ENCODE assay signal across 31 cellular contexts in genomic region chr2:37907480-37908070, GRCh38.
"Had no signal": no experiment of that assay in that cellular context is flagged by ENCODE, and none has a peak within 500 bp of the region (broad histone marks: within the 10 kb centered on the region; RNA-seq: fewer than 3 reads in every experiment).

No MANE protein-coding gene starts in this region.

- H3K27ac ChIP-seq: ascending aorta, gastroesophageal sphincter, left ventricle myocardium inferior, pancreas, psoas muscle, testis, transverse colon, WERI-Rb-1 had no signal

- H3K4me3 ChIP-seq: ascending aorta, gastroesophageal sphincter, left ventricle myocardium inferior, pancreas, psoas muscle, testis, transverse colon had no signal

- H3K4me3 Mint-ChIP-seq: activated CD4-positive, alpha-beta memory T cell treated with anti-CD3 and anti-CD28 coated beads for 36 hours; activated naive CD4-positive, alpha-beta T cell treated with anti-CD3 and anti-CD28 coated beads for 36 hours; activated naive CD8-positive, alpha-beta T cell treated with anti-CD3 and anti-CD28 coated beads for 36 hours; activated T-helper 1 cell treated with anti-CD3 and anti-CD28 coated beads, Interleukin-12 subunit alpha, Interleukin-12 subunit beta, Interleukin-2, Interleukin-4 antibody, amounts not matched to agents 30 ng/mL and 10 ng/mL and 1 ng/mL, durations not matched to agents 14 hours and 24 hours and 36 hours; effector memory CD8-positive, alpha-beta T cell; mesothelial cell of epicardium; naive thymus-derived CD4-positive, alpha-beta T cell; neural crest cell; T-helper 17 cell had no signal

- H3K36me3 Mint-ChIP-seq: activated CD4-positive, alpha-beta memory T cell treated with anti-CD3 and anti-CD28 coated beads for 36 hours; activated naive CD8-positive, alpha-beta T cell treated with anti-CD3 and anti-CD28 coated beads for 36 hours; mesothelial cell of epicardium had no signal

- H3K9me3 ChIP-seq: ascending aorta, gastroesophageal sphincter, left ventricle myocardium inferior, pancreas, psoas muscle, testis, transverse colon had no signal

- H3K4me1 ChIP-seq: ascending aorta, gastroesophageal sphincter, left ventricle myocardium inferior, pancreas, psoas muscle, testis had no signal

- H3K4me1 Mint-ChIP-seq: activated naive CD8-positive, alpha-beta T cell treated with anti-CD3 and anti-CD28 coated beads for 36 hours; mesothelial cell of epicardium; naive thymus-derived CD4-positive, alpha-beta T cell; neural crest cell; T-helper 17 cell had no signal

- H3K27ac Mint-ChIP-seq: activated CD4-positive, alpha-beta memory T cell treated with anti-CD3 and anti-CD28 coated beads for 36 hours; activated naive CD4-positive, alpha-beta T cell treated with anti-CD3 and anti-CD28 coated beads for 36 hours; activated naive CD8-positive, alpha-beta T cell treated with anti-CD3 and anti-CD28 coated beads for 36 hours; activated T-helper 1 cell treated with anti-CD3 and anti-CD28 coated beads, Interleukin-12 subunit alpha, Interleukin-12 subunit beta, Interleukin-2, Interleukin-4 antibody, amounts not matched to agents 30 ng/mL and 10 ng/mL and 1 ng/mL, durations not matched to agents 14 hours and 24 hours and 36 hours; effector memory CD8-positive, alpha-beta T cell; mesothelial cell of epicardium; T-helper 17 cell had no signal

- H3K9me3 Mint-ChIP-seq: activated CD4-positive, alpha-beta memory T cell treated with anti-CD3 and anti-CD28 coated beads for 36 hours; activated naive CD4-positive, alpha-beta T cell treated with anti-CD3 and anti-CD28 coated beads for 36 hours; activated naive CD8-positive, alpha-beta T cell treated with anti-CD3 and anti-CD28 coated beads for 36 hours; activated T-helper 1 cell treated with anti-CD3 and anti-CD28 coated beads, Interleukin-12 subunit alpha, Interleukin-12 subunit beta, Interleukin-2, Interleukin-4 antibody, amounts not matched to agents 30 ng/mL and 10 ng/mL and 1 ng/mL, durations not matched to agents 14 hours and 24 hours and 36 hours; effector memory CD8-positive, alpha-beta T cell; neural crest cell had no signal

- DNase-seq: activated CD4-positive, alpha-beta memory T cell treated with anti-CD3 and anti-CD28 coated beads for 36 hours; activated CD4-positive, alpha-beta T cell treated with anti-CD3 and anti-CD28 coated beads for 48 hours; activated CD8-positive, alpha-beta memory T cell treated with anti-CD3 and anti-CD28 coated beads, Interleukin-2, amount 50 U/mL, for 4 hours; activated effector memory CD4-positive, alpha-beta T cell treated with anti-CD3 and anti-CD28 coated beads, Interleukin-2, amount 50 U/mL, for 16 hours; activated naive CD4-positive, alpha-beta T cell treated with anti-CD3 and anti-CD28 coated beads for 36 hours; activated naive CD8-positive, alpha-beta T cell treated with anti-CD3 and anti-CD28 coated beads for 36 hours; activated T-cell treated with anti-CD3 and anti-CD28 coated beads, Interleukin-2, amount 50 U/mL, for 1 hour; caudate nucleus; cortex of kidney; effector memory CD8-positive, alpha-beta T cell; erythroblast; hippocampal formation; left ventricle myocardium inferior; naive thymus-derived CD4-positive, alpha-beta T cell; nucleus accumbens; pancreas; psoas muscle; right cardiac atrium; stimulated activated CD4-positive, alpha-beta T cell treated with anti-CD3 and anti-CD28 coated beads, Interleukin-2, amount 100 ng/mL, for 48 hours; stimulated activated naive CD4-positive, alpha-beta T cell treated with Interleukin-2 at 50 U/mL for 16 hours; T-helper 17 cell; T1000; testis; transverse colon; WERI-Rb-1 had no signal

- H3K27me3 Mint-ChIP-seq: activated naive CD8-positive, alpha-beta T cell treated with anti-CD3 and anti-CD28 coated beads for 36 hours had no signal

- ATAC-seq: activated CD4-positive, CD25-positive, alpha-beta regulatory T cell treated with anti-CD3 and anti-CD28 coated beads, Interleukin-2, amount 50 U/mL, for 24 hours; effector memory CD8-positive, alpha-beta T cell; gastroesophageal sphincter; naive thymus-derived CD4-positive, alpha-beta T cell; pancreas; psoas muscle; right cardiac atrium; T-helper 17 cell had no signal

- H3K27me3 ChIP-seq: ascending aorta, gastroesophageal sphincter, testis, transverse colon had no signal

- H3K36me3 ChIP-seq: ascending aorta, gastroesophageal sphincter, left ventricle myocardium inferior, pancreas, transverse colon, WERI-Rb-1 had no signal
